Comparison of ENCODE assay signal across 19 cellular contexts in genomic region chr20:18577942-18578341, GRCh38.
"Had no signal": no experiment of that assay in that cellular context is flagged by ENCODE, and none has a peak within 500 bp of the region (broad histone marks: within the 10 kb centered on the region; RNA-seq: fewer than 3 reads in every experiment).

No MANE protein-coding gene starts in this region.

- H3K4me1 ChIP-seq: SJCRH30 had no signal

- H3K27ac ChIP-seq: KMS-11, SJCRH30 had no signal

- FAIRE-seq: K562 had no signal

- H3K4me3 ChIP-seq: K562, SJCRH30 had no signal

- H3K9ac ChIP-seq: KMS-11 had no signal

- H3K27me3 ChIP-seq: SJCRH30 had no signal

- H3K36me3 ChIP-seq: SJCRH30 had no signal

- H3K4me2 ChIP-seq: KMS-11 had no signal

- DNase-seq: MM.1S, NCI-H1092 treated with DMSO at 0.1 percent for 48 hours, NCI-H1436, NCI-H187, NCI-H2029, NCI-H2081 treated with DMSO at 0.1 percent for 48 hours, NCI-H2227 treated with DMSO at 0.1 percent for 48 hours, NCI-H446, NCI-H510A, NCI-H524 treated with DMSO at 0.1 percent for 48 hours, NCI-H69, NCI-H774, PC-3, SHP77 treated with DMSO at 0.1 percent for 48 hours, SJCRH30, T-helper 1 cell, T-helper 17 cell had no signal

- H3K9me3 ChIP-seq: SJCRH30 had no signal
